1 cellular context compared by ENCODE assay signal in the genomic region with DNA sequence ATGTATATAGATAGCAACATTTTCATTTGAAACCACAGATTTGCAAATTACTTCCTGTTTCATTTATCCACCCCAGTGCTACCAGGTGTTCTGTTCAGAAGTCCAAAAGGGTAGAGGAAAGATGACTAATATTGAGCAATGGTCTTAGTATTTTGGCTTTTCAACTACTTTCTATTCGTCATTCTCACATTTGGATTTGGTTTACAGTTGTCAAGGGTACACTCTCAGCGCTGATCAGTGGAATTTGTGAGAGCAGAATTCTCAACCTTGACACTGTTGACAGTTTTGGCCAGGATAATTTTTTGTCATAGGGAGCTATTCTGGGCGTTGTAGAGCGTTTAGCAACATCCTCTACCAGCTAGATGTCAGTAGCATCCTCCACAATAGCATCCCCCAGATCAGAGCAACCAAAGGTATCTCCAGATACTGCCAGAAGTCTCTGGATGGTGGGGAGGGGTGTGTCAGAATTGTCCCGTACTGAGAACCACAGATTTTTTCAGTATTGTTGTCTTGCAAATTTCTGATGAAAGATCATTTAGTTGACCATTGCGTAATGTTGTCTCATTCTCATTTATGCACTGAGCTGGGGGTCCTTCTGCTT.
TF ChIP-seq lines count a peak whose summit lies in the region.

No MANE protein-coding gene starts in this region.

TF ChIP-seq in GM12878, 131 proteins besides CTCF, POLR2A, EP300 and RAD21 (continues in another document):
- TF ChIP-seq, protein P1, sequence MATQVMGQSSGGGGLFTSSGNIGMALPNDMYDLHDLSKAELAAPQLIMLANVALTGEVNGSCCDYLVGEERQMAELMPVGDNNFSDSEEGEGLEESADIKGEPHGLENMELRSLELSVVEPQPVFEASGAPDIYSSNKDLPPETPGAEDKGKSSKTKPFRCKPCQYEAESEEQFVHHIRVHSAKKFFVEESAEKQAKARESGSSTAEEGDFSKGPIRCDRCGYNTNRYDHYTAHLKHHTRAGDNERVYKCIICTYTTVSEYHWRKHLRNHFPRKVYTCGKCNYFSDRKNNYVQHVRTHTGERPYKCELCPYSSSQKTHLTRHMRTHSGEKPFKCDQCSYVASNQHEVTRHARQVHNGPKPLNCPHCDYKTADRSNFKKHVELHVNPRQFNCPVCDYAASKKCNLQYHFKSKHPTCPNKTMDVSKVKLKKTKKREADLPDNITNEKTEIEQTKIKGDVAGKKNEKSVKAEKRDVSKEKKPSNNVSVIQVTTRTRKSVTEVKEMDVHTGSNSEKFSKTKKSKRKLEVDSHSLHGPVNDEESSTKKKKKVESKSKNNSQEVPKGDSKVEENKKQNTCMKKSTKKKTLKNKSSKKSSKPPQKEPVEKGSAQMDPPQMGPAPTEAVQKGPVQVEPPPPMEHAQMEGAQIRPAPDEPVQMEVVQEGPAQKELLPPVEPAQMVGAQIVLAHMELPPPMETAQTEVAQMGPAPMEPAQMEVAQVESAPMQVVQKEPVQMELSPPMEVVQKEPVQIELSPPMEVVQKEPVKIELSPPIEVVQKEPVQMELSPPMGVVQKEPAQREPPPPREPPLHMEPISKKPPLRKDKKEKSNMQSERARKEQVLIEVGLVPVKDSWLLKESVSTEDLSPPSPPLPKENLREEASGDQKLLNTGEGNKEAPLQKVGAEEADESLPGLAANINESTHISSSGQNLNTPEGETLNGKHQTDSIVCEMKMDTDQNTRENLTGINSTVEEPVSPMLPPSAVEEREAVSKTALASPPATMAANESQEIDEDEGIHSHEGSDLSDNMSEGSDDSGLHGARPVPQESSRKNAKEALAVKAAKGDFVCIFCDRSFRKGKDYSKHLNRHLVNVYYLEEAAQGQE (IDR thresholded peaks at IDR 0.05; ENCODE audit: low read depth, low read length): peak; percentile 34; the same call in 1 of the 2 replicates
- TF ChIP-seq, protein P2, sequence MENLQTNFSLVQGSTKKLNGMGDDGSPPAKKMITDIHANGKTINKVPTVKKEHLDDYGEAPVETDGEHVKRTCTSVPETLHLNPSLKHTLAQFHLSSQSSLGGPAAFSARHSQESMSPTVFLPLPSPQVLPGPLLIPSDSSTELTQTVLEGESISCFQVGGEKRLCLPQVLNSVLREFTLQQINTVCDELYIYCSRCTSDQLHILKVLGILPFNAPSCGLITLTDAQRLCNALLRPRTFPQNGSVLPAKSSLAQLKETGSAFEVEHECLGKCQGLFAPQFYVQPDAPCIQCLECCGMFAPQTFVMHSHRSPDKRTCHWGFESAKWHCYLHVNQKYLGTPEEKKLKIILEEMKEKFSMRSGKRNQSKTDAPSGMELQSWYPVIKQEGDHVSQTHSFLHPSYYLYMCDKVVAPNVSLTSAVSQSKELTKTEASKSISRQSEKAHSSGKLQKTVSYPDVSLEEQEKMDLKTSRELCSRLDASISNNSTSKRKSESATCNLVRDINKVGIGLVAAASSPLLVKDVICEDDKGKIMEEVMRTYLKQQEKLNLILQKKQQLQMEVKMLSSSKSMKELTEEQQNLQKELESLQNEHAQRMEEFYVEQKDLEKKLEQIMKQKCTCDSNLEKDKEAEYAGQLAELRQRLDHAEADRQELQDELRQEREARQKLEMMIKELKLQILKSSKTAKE (IDR thresholded peaks at IDR 0.05; ENCODE audit: low read depth, poor library complexity, severe bottlenecking): peak; percentile 86
- no peak for TF ChIP-seq STAT1 (conservative IDR thresholded peaks at IDR 0.05)
- TF ChIP-seq BHLHE40 (IDR thresholded peaks at IDR 0.05; ENCODE audit: borderline replicate concordance in 1 of 2, low read depth in 2 of 2, low read length in 1 of 2): peak; percentile 89 to 92
- no peak for TF ChIP-seq RELA (IDR thresholded peaks at IDR 0.05; ENCODE audit: borderline replicate concordance, partially characterized antibody)
- TF ChIP-seq ATF7 (IDR thresholded peaks at IDR 0.05; ENCODE audit: low read depth): peak; percentile 98
- TF ChIP-seq, protein P3, sequence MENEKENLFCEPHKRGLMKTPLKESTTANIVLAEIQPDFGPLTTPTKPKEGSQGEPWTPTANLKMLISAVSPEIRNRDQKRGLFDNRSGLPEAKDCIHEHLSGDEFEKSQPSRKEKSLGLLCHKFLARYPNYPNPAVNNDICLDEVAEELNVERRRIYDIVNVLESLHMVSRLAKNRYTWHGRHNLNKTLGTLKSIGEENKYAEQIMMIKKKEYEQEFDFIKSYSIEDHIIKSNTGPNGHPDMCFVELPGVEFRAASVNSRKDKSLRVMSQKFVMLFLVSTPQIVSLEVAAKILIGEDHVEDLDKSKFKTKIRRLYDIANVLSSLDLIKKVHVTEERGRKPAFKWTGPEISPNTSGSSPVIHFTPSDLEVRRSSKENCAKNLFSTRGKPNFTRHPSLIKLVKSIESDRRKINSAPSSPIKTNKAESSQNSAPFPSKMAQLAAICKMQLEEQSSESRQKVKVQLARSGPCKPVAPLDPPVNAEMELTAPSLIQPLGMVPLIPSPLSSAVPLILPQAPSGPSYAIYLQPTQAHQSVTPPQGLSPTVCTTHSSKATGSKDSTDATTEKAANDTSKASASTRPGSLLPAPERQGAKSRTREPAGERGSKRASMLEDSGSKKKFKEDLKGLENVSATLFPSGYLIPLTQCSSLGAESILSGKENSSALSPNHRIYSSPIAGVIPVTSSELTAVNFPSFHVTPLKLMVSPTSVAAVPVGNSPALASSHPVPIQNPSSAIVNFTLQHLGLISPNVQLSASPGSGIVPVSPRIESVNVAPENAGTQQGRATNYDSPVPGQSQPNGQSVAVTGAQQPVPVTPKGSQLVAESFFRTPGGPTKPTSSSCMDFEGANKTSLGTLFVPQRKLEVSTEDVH (IDR thresholded peaks at IDR 0.05; ENCODE audit: low read depth, partially characterized antibody): peak; percentile 70
- peak; percentile 93 for TF ChIP-seq CREM (IDR thresholded peaks at IDR 0.05; ENCODE audit: low read depth)
- peak; percentile 78 for TF ChIP-seq POU2F2 (IDR thresholded peaks at IDR 0.05; ENCODE audit: borderline replicate concordance, low read depth, low read length)
- TF ChIP-seq RB1 (IDR thresholded peaks at IDR 0.05; ENCODE audit: borderline replicate concordance): no peak
- TF ChIP-seq, protein P4, sequence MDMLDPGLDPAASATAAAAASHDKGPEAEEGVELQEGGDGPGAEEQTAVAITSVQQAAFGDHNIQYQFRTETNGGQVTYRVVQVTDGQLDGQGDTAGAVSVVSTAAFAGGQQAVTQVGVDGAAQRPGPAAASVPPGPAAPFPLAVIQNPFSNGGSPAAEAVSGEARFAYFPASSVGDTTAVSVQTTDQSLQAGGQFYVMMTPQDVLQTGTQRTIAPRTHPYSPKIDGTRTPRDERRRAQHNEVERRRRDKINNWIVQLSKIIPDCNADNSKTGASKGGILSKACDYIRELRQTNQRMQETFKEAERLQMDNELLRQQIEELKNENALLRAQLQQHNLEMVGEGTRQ (IDR thresholded peaks at IDR 0.05; ENCODE audit: borderline replicate concordance, low read depth, low read length): no peak
- TF ChIP-seq RFX5 (IDR thresholded peaks at IDR 0.05; ENCODE audit: low read depth, low read length): no peak
- peak; percentile 94; the same call in 1 of the 2 replicates for TF ChIP-seq TCF3 (IDR thresholded peaks at IDR 0.05; ENCODE audit: borderline replicate concordance, insufficient read depth, low read depth, low read length)
- TF ChIP-seq, protein P5, sequence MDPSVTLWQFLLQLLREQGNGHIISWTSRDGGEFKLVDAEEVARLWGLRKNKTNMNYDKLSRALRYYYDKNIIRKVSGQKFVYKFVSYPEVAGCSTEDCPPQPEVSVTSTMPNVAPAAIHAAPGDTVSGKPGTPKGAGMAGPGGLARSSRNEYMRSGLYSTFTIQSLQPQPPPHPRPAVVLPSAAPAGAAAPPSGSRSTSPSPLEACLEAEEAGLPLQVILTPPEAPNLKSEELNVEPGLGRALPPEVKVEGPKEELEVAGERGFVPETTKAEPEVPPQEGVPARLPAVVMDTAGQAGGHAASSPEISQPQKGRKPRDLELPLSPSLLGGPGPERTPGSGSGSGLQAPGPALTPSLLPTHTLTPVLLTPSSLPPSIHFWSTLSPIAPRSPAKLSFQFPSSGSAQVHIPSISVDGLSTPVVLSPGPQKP (IDR thresholded peaks at IDR 0.05; ENCODE audit: low read depth, low read length): no peak
- TF ChIP-seq POLR2AphosphoS5 (IDR thresholded peaks at IDR 0.05; ENCODE audit: low read length): no peak
- 0 out of 4 replicates have a peak, but pooled peaks of 1 of the 2 experiments have one; percentile 21 for TF ChIP-seq SRF (IDR thresholded peaks at IDR 0.05; ENCODE audit: low read depth in 2 of 2, low read length in 2 of 2)
- TF ChIP-seq PAX5 (IDR thresholded peaks at IDR 0.05; ENCODE audit: borderline replicate concordance, low read depth, low read length): peak; percentile 74; the same call in 1 of the 2 replicates
- TF ChIP-seq IKZF2 (IDR thresholded peaks at IDR 0.05): peak; percentile 98
- TF ChIP-seq NFXL1 (IDR thresholded peaks at IDR 0.05; ENCODE audit: borderline replicate concordance): no peak
- peak; percentile 99 for TF ChIP-seq MTA3 (IDR thresholded peaks at IDR 0.05; ENCODE audit: borderline replicate concordance, low read length)
- no peak for TF ChIP-seq KLF5 (IDR thresholded peaks at IDR 0.05; ENCODE audit: partially characterized antibody)
- TF ChIP-seq WRNIP1 (IDR thresholded peaks at IDR 0.05; ENCODE audit: borderline replicate concordance, low read depth, low read length): no peak
- peak; percentile 56; the same call in 1 of the 2 replicates for TF ChIP-seq BACH1 (IDR thresholded peaks at IDR 0.05; ENCODE audit: borderline replicate concordance)
- peak; percentile 98 for TF ChIP-seq NFIC (IDR thresholded peaks at IDR 0.05; ENCODE audit: low read depth, low read length)
- TF ChIP-seq FOS (IDR thresholded peaks at IDR 0.05; ENCODE audit: borderline replicate concordance, extremely low read depth, insufficient read length): no peak
- TF ChIP-seq BMI1 (IDR thresholded peaks at IDR 0.05; ENCODE audit: borderline replicate concordance): peak; percentile 94
- TF ChIP-seq, protein P6, sequence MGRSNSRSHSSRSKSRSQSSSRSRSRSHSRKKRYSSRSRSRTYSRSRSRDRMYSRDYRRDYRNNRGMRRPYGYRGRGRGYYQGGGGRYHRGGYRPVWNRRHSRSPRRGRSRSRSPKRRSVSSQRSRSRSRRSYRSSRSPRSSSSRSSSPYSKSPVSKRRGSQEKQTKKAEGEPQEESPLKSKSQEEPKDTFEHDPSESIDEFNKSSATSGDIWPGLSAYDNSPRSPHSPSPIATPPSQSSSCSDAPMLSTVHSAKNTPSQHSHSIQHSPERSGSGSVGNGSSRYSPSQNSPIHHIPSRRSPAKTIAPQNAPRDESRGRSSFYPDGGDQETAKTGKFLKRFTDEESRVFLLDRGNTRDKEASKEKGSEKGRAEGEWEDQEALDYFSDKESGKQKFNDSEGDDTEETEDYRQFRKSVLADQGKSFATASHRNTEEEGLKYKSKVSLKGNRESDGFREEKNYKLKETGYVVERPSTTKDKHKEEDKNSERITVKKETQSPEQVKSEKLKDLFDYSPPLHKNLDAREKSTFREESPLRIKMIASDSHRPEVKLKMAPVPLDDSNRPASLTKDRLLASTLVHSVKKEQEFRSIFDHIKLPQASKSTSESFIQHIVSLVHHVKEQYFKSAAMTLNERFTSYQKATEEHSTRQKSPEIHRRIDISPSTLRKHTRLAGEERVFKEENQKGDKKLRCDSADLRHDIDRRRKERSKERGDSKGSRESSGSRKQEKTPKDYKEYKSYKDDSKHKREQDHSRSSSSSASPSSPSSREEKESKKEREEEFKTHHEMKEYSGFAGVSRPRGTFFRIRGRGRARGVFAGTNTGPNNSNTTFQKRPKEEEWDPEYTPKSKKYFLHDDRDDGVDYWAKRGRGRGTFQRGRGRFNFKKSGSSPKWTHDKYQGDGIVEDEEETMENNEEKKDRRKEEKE (IDR thresholded peaks at IDR 0.05): no peak
- no peak for TF ChIP-seq SREBF2 (IDR thresholded peaks at IDR 0.05; ENCODE audit: low read length)
- no peak for TF ChIP-seq ASH2L (IDR thresholded peaks at IDR 0.05; ENCODE audit: borderline replicate concordance, low read depth)
- TF ChIP-seq CREB1 (IDR thresholded peaks at IDR 0.05; ENCODE audit: low read depth): peak; percentile 90
- no peak for TF ChIP-seq ZZZ3 (IDR thresholded peaks at IDR 0.05; ENCODE audit: control insufficient read depth, insufficient read length, low read depth)
- peak; percentile 72 for TF ChIP-seq GABPA (IDR thresholded peaks at IDR 0.05; ENCODE audit: low read depth)
- TF ChIP-seq MYB (IDR thresholded peaks at IDR 0.05; ENCODE audit: borderline replicate concordance, low read depth, low read length): no peak
- no peak for TF ChIP-seq HDAC6 (IDR thresholded peaks at IDR 0.05; ENCODE audit: unreplicated experiment)
- peak; percentile 71; the same call in 1 of the 2 replicates for TF ChIP-seq CHD2 (IDR thresholded peaks at IDR 0.05; ENCODE audit: borderline replicate concordance, low read depth, low read length)
- peak in 1 of 2 experiments; percentile 95; a peak in 2 of 4 replicates for TF ChIP-seq ETV6 (conservative IDR thresholded peaks at IDR 0.05 in 1 of 2, IDR thresholded peaks at IDR 0.05 in 1 of 2; ENCODE audit: borderline replicate concordance in 1 of 2, low read depth in 1 of 2)
- no peak for TF ChIP-seq CHD4 (IDR thresholded peaks at IDR 0.05)
- no peak for TF ChIP-seq YY1 (IDR thresholded peaks at IDR 0.05; ENCODE audit: low read depth, low read length)
- TF ChIP-seq SMARCA5 (IDR thresholded peaks at IDR 0.05): no peak; the same call in 1 of the 2 replicates
- TF ChIP-seq, protein P7, sequence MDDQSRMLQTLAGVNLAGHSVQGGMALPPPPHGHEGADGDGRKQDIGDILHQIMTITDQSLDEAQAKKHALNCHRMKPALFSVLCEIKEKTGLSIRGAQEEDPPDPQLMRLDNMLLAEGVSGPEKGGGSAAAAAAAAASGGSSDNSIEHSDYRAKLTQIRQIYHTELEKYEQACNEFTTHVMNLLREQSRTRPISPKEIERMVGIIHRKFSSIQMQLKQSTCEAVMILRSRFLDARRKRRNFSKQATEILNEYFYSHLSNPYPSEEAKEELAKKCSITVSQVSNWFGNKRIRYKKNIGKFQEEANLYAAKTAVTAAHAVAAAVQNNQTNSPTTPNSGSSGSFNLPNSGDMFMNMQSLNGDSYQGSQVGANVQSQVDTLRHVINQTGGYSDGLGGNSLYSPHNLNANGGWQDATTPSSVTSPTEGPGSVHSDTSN (IDR thresholded peaks at IDR 0.05; ENCODE audit: insufficient replicate concordance, low read depth, low read length): peak; percentile 35
- peak; percentile 100 for TF ChIP-seq RUNX3 (IDR thresholded peaks at IDR 0.05; ENCODE audit: low read length)
- TF ChIP-seq HCFC1 (IDR thresholded peaks at IDR 0.05; ENCODE audit: low read length): no peak
- peak; percentile 97 for TF ChIP-seq JUNB (IDR thresholded peaks at IDR 0.05)
- no peak for TF ChIP-seq LARP7 (IDR thresholded peaks at IDR 0.05)
- TF ChIP-seq, protein P8, sequence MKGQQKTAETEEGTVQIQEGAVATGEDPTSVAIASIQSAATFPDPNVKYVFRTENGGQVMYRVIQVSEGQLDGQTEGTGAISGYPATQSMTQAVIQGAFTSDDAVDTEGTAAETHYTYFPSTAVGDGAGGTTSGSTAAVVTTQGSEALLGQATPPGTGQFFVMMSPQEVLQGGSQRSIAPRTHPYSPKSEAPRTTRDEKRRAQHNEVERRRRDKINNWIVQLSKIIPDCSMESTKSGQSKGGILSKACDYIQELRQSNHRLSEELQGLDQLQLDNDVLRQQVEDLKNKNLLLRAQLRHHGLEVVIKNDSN (IDR thresholded peaks at IDR 0.05; ENCODE audit: borderline replicate concordance, extremely low read length, insufficient read depth, low read depth, low read length): no peak
- peak; percentile 74; the same call in 1 of the 2 replicates for TF ChIP-seq MXI1 (IDR thresholded peaks at IDR 0.05; ENCODE audit: low read depth, low read length)
- TF ChIP-seq SUPT20H (IDR thresholded peaks at IDR 0.05; ENCODE audit: borderline replicate concordance, control insufficient read depth, low read depth, low read length): no peak
- no peak for TF ChIP-seq NRF1 (conservative IDR thresholded peaks at IDR 0.05; ENCODE audit: low read depth, low read length)
